Comparison of ENCODE assay signal across 35 cellular contexts in the genomic region with DNA sequence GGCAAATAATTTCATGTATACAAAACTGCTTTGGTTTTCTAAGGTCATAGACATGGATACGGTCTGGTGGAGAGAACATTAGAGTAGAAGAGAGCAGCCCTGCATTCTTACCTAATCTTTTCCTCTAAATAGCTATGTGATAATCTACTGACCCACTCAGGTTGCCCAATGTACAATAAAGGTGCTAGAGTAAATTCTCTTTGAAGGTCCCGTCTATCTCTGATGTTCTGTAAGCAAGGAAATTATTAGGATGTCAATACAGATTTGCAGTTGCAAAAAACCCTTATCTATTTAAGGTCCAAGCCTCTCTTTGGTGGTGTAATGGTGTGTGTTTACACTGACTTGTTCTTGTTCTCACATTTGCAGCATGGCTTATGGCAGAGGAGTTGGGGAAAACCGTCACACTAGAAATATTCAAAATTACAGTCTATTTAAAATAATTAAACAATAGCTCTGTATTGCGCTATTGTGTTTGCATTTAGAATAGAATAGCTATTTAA. TPM values are rescaled to one million over a fixed set of nuclear protein-coding genes. Genes with fewer than 3 reads are reported as not detected.
"Had no signal": no experiment of that assay in that cellular context is flagged by ENCODE, and none has a peak within 500 bp of the region (broad histone marks: within the 10 kb centered on the region; RNA-seq: fewer than 3 reads in every experiment).

No MANE protein-coding gene starts in this region.

- H3K9me3 Mint-ChIP-seq: naive thymus-derived CD8-positive, alpha-beta T cell; nephron; stimulated activated memory B cell treated with anti-CD40 and anti-IgM and Interleukin-4, amounts not matched to agents 10 μg/mL and 1 μg/mL and 100 μg/mL, for 72 hours; stimulated activated naive CD8-positive, alpha-beta T cell treated with anti-CD3 and anti-CD28 coated beads, Interleukin-15, amount 100 ng/mL, for 72 hours; type B pancreatic cell had no signal

- H3K4me1 Mint-ChIP-seq: naive thymus-derived CD8-positive, alpha-beta T cell; neural crest cell; stimulated activated memory B cell treated with anti-CD40 and anti-IgM and Interleukin-4, amounts not matched to agents 10 μg/mL and 1 μg/mL and 100 μg/mL, for 72 hours; stimulated activated naive CD8-positive, alpha-beta T cell treated with anti-CD3 and anti-CD28 coated beads, Interleukin-15, amount 100 ng/mL, for 72 hours had no signal

- H3K27me3 Mint-ChIP-seq: naive thymus-derived CD8-positive, alpha-beta T cell; stimulated activated memory B cell treated with anti-CD40 and anti-IgM and Interleukin-4, amounts not matched to agents 10 μg/mL and 1 μg/mL and 100 μg/mL, for 72 hours; stimulated activated naive CD8-positive, alpha-beta T cell treated with anti-CD3 and anti-CD28 coated beads, Interleukin-15, amount 100 ng/mL, for 72 hours; type B pancreatic cell had no signal

- ATAC-seq: left cardiac atrium; left lung; lower lobe of right lung; naive thymus-derived CD8-positive, alpha-beta T cell; pancreas; right cardiac atrium; stimulated activated memory B cell treated with anti-CD40 and anti-IgM and Interleukin-4, amounts not matched to agents 10 μg/mL and 1 μg/mL and 100 μg/mL, for 72 hours; stimulated activated naive CD8-positive, alpha-beta T cell treated with anti-CD3 and anti-CD28 coated beads, Interleukin-15, amount 100 ng/mL, for 72 hours had no signal

- DNase-seq: hippocampal formation; kidney glomerular epithelial cell; left cardiac atrium; left lung; lower lobe of right lung; mammary epithelial cell; mesenchymal stem cell; naive thymus-derived CD8-positive, alpha-beta T cell; nucleus accumbens; pancreas; posterior cingulate gyrus; retina; right cardiac atrium; sigmoid colon; small intestine; spleen; stimulated activated CD4-positive, alpha-beta T cell treated with anti-CD3 and anti-CD28 coated beads, Interleukin-4, amount 100 ng/mL, for 4 hours; stimulated activated CD8-positive, alpha-beta memory T cell treated with anti-CD3 and anti-CD28 coated beads, Interleukin-4, amount 100 ng/mL, for 48 hours; stimulated activated naive CD4-positive, alpha-beta T cell treated with Interleukin-2 at 50 U/mL for 16 hours; stimulated activated naive CD8-positive, alpha-beta T cell treated with anti-CD3 and anti-CD28 coated beads, Interleukin-15, amount 100 ng/mL, for 72 hours; substantia nigra had no signal

- H3K27ac Mint-ChIP-seq: naive thymus-derived CD8-positive, alpha-beta T cell; nephron; stimulated activated memory B cell treated with anti-CD40 and anti-IgM and Interleukin-4, amounts not matched to agents 10 μg/mL and 1 μg/mL and 100 μg/mL, for 72 hours; type B pancreatic cell had no signal

- H3K4me3 Mint-ChIP-seq: naive thymus-derived CD8-positive, alpha-beta T cell; nephron; neural crest cell; stimulated activated memory B cell treated with anti-CD40 and anti-IgM and Interleukin-4, amounts not matched to agents 10 μg/mL and 1 μg/mL and 100 μg/mL, for 72 hours; stimulated activated naive CD8-positive, alpha-beta T cell treated with anti-CD3 and anti-CD28 coated beads, Interleukin-15, amount 100 ng/mL, for 72 hours; type B pancreatic cell had no signal

- FAIRE-seq: pancreas, small intestine had no signal

- H3K27me3 ChIP-seq: left lung, pancreas, sigmoid colon, spleen, tibial nerve, vagina had no signal

- H3K9me3 ChIP-seq: left lung, lower lobe of right lung, pancreas, prostate gland, sigmoid colon, spleen, tibial nerve, vagina had no signal

- H3K4me3 ChIP-seq: left lung, lower lobe of right lung, pancreas, prostate gland, sigmoid colon, spleen, tibial nerve, vagina had no signal

- H3K4me1 ChIP-seq: left lung, lower lobe of right lung, pancreas, prostate gland, spleen, tibial nerve, vagina had no signal

- H3K36me3 ChIP-seq: left lung, lower lobe of right lung, pancreas, prostate gland, sigmoid colon, spleen, tibial nerve, vagina had no signal

- H3K27ac ChIP-seq: left lung, lower lobe of right lung, pancreas, prostate gland, sigmoid colon, spleen, tibial nerve, vagina had no signal

- H3K36me3 Mint-ChIP-seq: naive thymus-derived CD8-positive, alpha-beta T cell; stimulated activated memory B cell treated with anti-CD40 and anti-IgM and Interleukin-4, amounts not matched to agents 10 μg/mL and 1 μg/mL and 100 μg/mL, for 72 hours; type B pancreatic cell had no signal

RNA-seq across cellular contexts. Expression of gene NOX3, which starts 31.2 kb away (rescaled TPM):
- total RNA-seq: left cardiac atrium; left lung; liver; lower lobe of right lung; mammary epithelial cell; mucosa of gallbladder; naive thymus-derived CD8-positive, alpha-beta T cell; neural crest cell; osteoblast; pancreas; prostate gland; right cardiac atrium; sigmoid colon; spleen; temporal lobe; tibial nerve; urinary bladder; vagina had no signal
- polyA plus RNA-seq: keratinocyte; liver; mammary epithelial cell; naive thymus-derived CD8-positive, alpha-beta T cell; pancreas; right cardiac atrium; sigmoid colon; small intestine; thymus; urinary bladder had no signal
